15 cellular contexts compared by ENCODE assay signal in genomic region chr1:75330633-75331032, GRCh38.
"Had no signal": no experiment of that assay in that cellular context is flagged by ENCODE, and none has a peak within 500 bp of the region (broad histone marks: within the 10 kb centered on the region; RNA-seq: fewer than 3 reads in every experiment).

No MANE protein-coding gene starts in this region.

- H3K4me3 ChIP-seq: coronary artery, lung, neural progenitor cell, ovary, suprapubic skin had no signal

- DNase-seq: activated CD4-positive, alpha-beta T cell treated with anti-CD3 and anti-CD28 coated beads for 48 hours; activated CD8-positive, alpha-beta memory T cell treated with anti-CD3 and anti-CD28 coated beads, Interleukin-2, amount 50 U/mL, for 48 hours; activated CD8-positive, alpha-beta T cell treated with anti-CD3 and anti-CD28 coated beads, Interleukin-2, amount 10 ng/mL, durations not matched to agents 7 days and 5 days; activated gamma-delta T cell; activated T-cell treated with anti-CD3 and anti-CD28 coated beads, Interleukin-2, amount 50 U/mL, for 72 hours; central memory CD4-positive, alpha-beta T cell; effector CD4-positive, alpha-beta T cell; head of caudate nucleus; immature natural killer cell; ovary; trophoblast cell had no signal
